Comparison of ENCODE assay signal across 11 cellular contexts in genomic region chr6:159646731-159647130, GRCh38. TPM values are rescaled to one million over a fixed set of nuclear protein-coding genes. Genes with fewer than 3 reads are reported as not detected.
DNase-seq lines count a peak whose midpoint lies in the region; ATAC-seq lines count a peak whose summit lies in the region.
"Had no signal": no experiment of that assay in that cellular context is flagged by ENCODE, and none has a peak within 500 bp of the region (broad histone marks: within the 10 kb centered on the region; RNA-seq: fewer than 3 reads in every experiment).

No MANE protein-coding gene starts in this region.

- DNase-seq in H4 (ENCODE audit: low spot score) (peak; percentile 25), LHCN-M2 (ENCODE audit: low read depth) (peak; percentile 30), kidney glomerular epithelial cell (lab: John Stamatoyannopoulos, UW) (peak; percentile 18), KG1 (lab: John Stamatoyannopoulos, UW) (no peak), head of caudate nucleus (no peak), retina (no peak)
- DNase-seq: activated T-cell treated with anti-CD3 and anti-CD28 coated beads, Interleukin-2, amount 50 U/mL, for 1 hour; RPMI8226 had no signal

- intact Hi-C loops in head of caudate nucleus (cut with DNase I) = loop anchor here (10.0 kb wide), 1 partner anchor 472 kb away; no protein-coding TSS in a partner anchor

- peak; percentile 94 for ATAC-seq in GM18858 (IDR thresholded peaks at IDR 0.05; ENCODE audit: unreplicated experiment)
- ATAC-seq in HG03039 (IDR thresholded peaks at IDR 0.05; ENCODE audit: unreplicated experiment) = no peak
- ATAC-seq: HepG2 had no signal

RNA-seq across cellular contexts. Expression of gene SOD2, which starts 46.3 kb away (rescaled TPM):
- total RNA-seq in H4 (2014; rRNA removed; shearing (Covaris generic)) = 48.3 and 60.2 TPM in 2 replicates
- 123 and 154 TPM in 2 replicates for total RNA-seq in LHCN-M2 (2014; rRNA removed)
- polyA plus RNA-seq in LHCN-M2 (2012) = 143 TPM

Comparison
In these comparisons a context has a peak if more than half of its experiments do, and no peak if none do; other contexts are left out.
1. DNase-seq: peak in H4 (single experiment), LHCN-M2 (single experiment) and kidney glomerular epithelial cell (single experiment); none in KG1 (single experiment), head of caudate nucleus (0 of 42) and retina (single experiment).